ENCODE assay signal across 16 cellular contexts in genomic region chr21:33817663-33818433, GRCh38.
DNase-seq lines count a peak whose midpoint lies in the region; ATAC-seq and TF ChIP-seq lines count a peak whose summit lies in the region.
"Had no signal": no experiment of that assay in that cellular context is flagged by ENCODE, and none has a peak within 500 bp of the region (broad histone marks: within the 10 kb centered on the region; RNA-seq: fewer than 3 reads in every experiment).

No MANE protein-coding gene starts in this region.

- no peaks in the 10 kb centered on the region for H3K27me3 ChIP-seq in GM23338 (ENCODE audit: insufficient read depth)
- no peaks in the 10 kb centered on the region for H3K27me3 ChIP-seq in neural progenitor cell
- H3K27me3 ChIP-seq: heart left ventricle, Peyer's patch had no signal

- H3K9me3 ChIP-seq in neural progenitor cell (ENCODE audit: low read depth), result no peaks in the 10 kb centered on the region
- H3K9me3 ChIP-seq: heart left ventricle, Peyer's patch had no signal

- H3K9ac ChIP-seq in neural progenitor cell, result no peak overlapping the region

- CTCF ChIA-PET in activated naive CD4-positive, alpha-beta T cell treated with anti-CD3 and anti-CD28 coated beads, Interleukin-2, amount 10 ng/mL, durations not matched to agents 7 days and 5 days (lab: Charles Lee), result interaction anchor here (0.6 kb wide), 1 partner anchor 55 kb away, joined by 5 read pairs; no protein-coding TSS in a partner anchor

- no peaks in the 10 kb centered on the region for H3K9me2 ChIP-seq in GM23338 (ENCODE audit: insufficient read depth)

- H3K27me3 Mint-ChIP-seq in GM23338 (ENCODE audit: insufficient read depth, low read depth, poor library complexity) (peaks cover 1% of the 10 kb centered on the region), neural progenitor cell (ENCODE audit: insufficient read depth, low read depth) (peaks cover 2% of the 10 kb centered on the region)
- no peaks in the 10 kb centered on the region for H3K27me3 Mint-ChIP-seq in activated naive CD4-positive, alpha-beta T cell treated with anti-CD3 and anti-CD28 coated beads, Interleukin-2, amount 10 ng/mL, durations not matched to agents 7 days and 5 days

- H3K4me3 ChIP-seq in GM23338, result no peak overlapping the region
- H3K4me3 ChIP-seq in neural progenitor cell, result no peak overlapping the region
- H3K4me3 ChIP-seq: heart left ventricle, Peyer's patch had no signal

- H3K4me1 ChIP-seq in GM23338 (ENCODE audit: insufficient read depth), result no peaks in the 10 kb centered on the region
- H3K4me1 ChIP-seq in neural progenitor cell, result peaks cover 6% of the 10 kb centered on the region
- H3K4me1 ChIP-seq: Peyer's patch had no signal

- H4K20me1 ChIP-seq in GM23338 (replicated peaks; ENCODE audit: insufficient read depth) (no peaks in the 10 kb centered on the region), neural progenitor cell (ENCODE audit: low read depth) (peaks cover 9% of the 10 kb centered on the region)

- peaks cover 34% of the 10 kb centered on the region for H3K36me3 Mint-ChIP-seq in GM23338 (ENCODE audit: low read depth)
- H3K36me3 Mint-ChIP-seq in neural progenitor cell, result peaks cover 43% of the 10 kb centered on the region
- H3K36me3 Mint-ChIP-seq in activated naive CD4-positive, alpha-beta T cell treated with anti-CD3 and anti-CD28 coated beads, Interleukin-2, amount 10 ng/mL, durations not matched to agents 7 days and 5 days, result no peaks in the 10 kb centered on the region

- ATAC-seq in GM23338, result peak; percentile 36; the same call in 2 of the 3 replicates
- ATAC-seq in HG02610 (IDR thresholded peaks at IDR 0.05; ENCODE audit: unreplicated experiment), result no peak

- H3K27ac Mint-ChIP-seq in GM23338 (no peak overlapping the region), neural progenitor cell (no peak overlapping the region)
- H3K27ac Mint-ChIP-seq in activated naive CD4-positive, alpha-beta T cell treated with anti-CD3 and anti-CD28 coated beads, Interleukin-2, amount 10 ng/mL, durations not matched to agents 7 days and 5 days, result no peak overlapping the region
- H3K27ac Mint-ChIP-seq: activated T-helper 2 cell treated with anti-CD3 and anti-CD28 coated beads, Interferon-gamma antibody, Interleukin-2, Interleukin-4, amounts not matched to agents 10 μg/mL and 5 μg/mL and 100 μg/mL, durations not matched to agents 14 hours and 24 hours and 36 hours; H9; nephron; T-helper 2 cell treated with Interferon-gamma antibody and Interleukin-4, amounts not matched to agents 5 μg/mL and 100 μg/mL, for 36 hours had no signal

- TF ChIP-seq CTCF in GM23338 (conservative IDR thresholded peaks at IDR 0.05; ENCODE audit: low read depth in 2 of 2) (no peak), neural progenitor cell (IDR thresholded peaks at IDR 0.05) (no peak)

- H3K27ac ChIP-seq in GM23338 (ENCODE audit: low read depth) (peak overlapping the region; percentile 5; the same call in 1 of the 2 replicates), neural progenitor cell (no peak overlapping the region)
- H3K27ac ChIP-seq: Peyer's patch had no signal

- 0 out of 2 replicates have a peak, but pooled peaks cover 3% of the 10 kb centered on the region for H3K79me2 ChIP-seq in GM23338 (replicated peaks; ENCODE audit: insufficient read depth)
- H3K79me2 ChIP-seq in neural progenitor cell (ENCODE audit: low read depth), result no peaks in the 10 kb centered on the region

- H3K4me2 ChIP-seq in GM23338 (no peak overlapping the region), neural progenitor cell (no peak overlapping the region)

- H3K36me3 ChIP-seq in GM23338 (ENCODE audit: insufficient read depth), result peaks cover 29% of the 10 kb centered on the region
- H3K36me3 ChIP-seq in neural progenitor cell, result peaks cover 2% of the 10 kb centered on the region

- DNase-seq in GM23338 (ENCODE audit: low spot score) (no peak), NCI-H1105 treated with DMSO at 0.1 percent for 48 hours (lab: John Stamatoyannopoulos, UW) (peak; percentile 80), RPMI7951 (ENCODE audit: low read depth) (peak; percentile 84), neural progenitor cell (ENCODE audit: low spot score) (peak; percentile 42), epidermal melanocyte (ENCODE audit: insufficient read length, low spot score) (no peak)
- no peak for DNase-seq in activated naive CD4-positive, alpha-beta T cell treated with anti-CD3 and anti-CD28 coated beads, Interleukin-2, amount 10 ng/mL, durations not matched to agents 7 days and 5 days
- DNase-seq: activated CD4-positive, alpha-beta T cell treated with anti-CD3 and anti-CD28 coated beads, Interleukin-2, amount 50 U/mL, for 4 hours; H9; heart left ventricle; NCI-H1436 treated with DMSO at 0.1 percent for 48 hours; Peyer's patch had no signal

- 0 out of 2 replicates have a peak, but pooled peaks cover 6% of the 10 kb centered on the region for H3F3A ChIP-seq in GM23338 (replicated peaks; ENCODE audit: low read depth)
- peaks cover 5% of the 10 kb centered on the region for H3F3A ChIP-seq in neural progenitor cell (ENCODE audit: low read depth)

- H3K9me3 Mint-ChIP-seq in GM23338, result no peaks in the 10 kb centered on the region
- H3K9me3 Mint-ChIP-seq in neural progenitor cell, result no peaks in the 10 kb centered on the region
- H3K9me3 Mint-ChIP-seq in activated naive CD4-positive, alpha-beta T cell treated with anti-CD3 and anti-CD28 coated beads, Interleukin-2, amount 10 ng/mL, durations not matched to agents 7 days and 5 days, result no peaks in the 10 kb centered on the region
- H3K9me3 Mint-ChIP-seq: activated T-helper 2 cell treated with anti-CD3 and anti-CD28 coated beads, Interferon-gamma antibody, Interleukin-2, Interleukin-4, amounts not matched to agents 10 μg/mL and 5 μg/mL and 100 μg/mL, durations not matched to agents 14 hours and 24 hours and 36 hours; brain; H9; nephron; T-helper 2 cell treated with Interferon-gamma antibody and Interleukin-4, amounts not matched to agents 5 μg/mL and 100 μg/mL, for 36 hours had no signal

- H3K4me1 Mint-ChIP-seq in GM23338, result peaks cover 20% of the 10 kb centered on the region
- H3K4me1 Mint-ChIP-seq in neural progenitor cell, result peaks cover 12% of the 10 kb centered on the region
- H3K4me1 Mint-ChIP-seq in activated naive CD4-positive, alpha-beta T cell treated with anti-CD3 and anti-CD28 coated beads, Interleukin-2, amount 10 ng/mL, durations not matched to agents 7 days and 5 days, result no peaks in the 10 kb centered on the region

- H2AFZ ChIP-seq in GM23338, result no peak overlapping the region
- H2AFZ ChIP-seq in neural progenitor cell (replicated peaks), result no peak overlapping the region

- H3K4me3 Mint-ChIP-seq in GM23338, result no peak overlapping the region
- no peak overlapping the region for H3K4me3 Mint-ChIP-seq in neural progenitor cell
- H3K4me3 Mint-ChIP-seq in activated naive CD4-positive, alpha-beta T cell treated with anti-CD3 and anti-CD28 coated beads, Interleukin-2, amount 10 ng/mL, durations not matched to agents 7 days and 5 days, result no peak overlapping the region
- H3K4me3 Mint-ChIP-seq: brain; H9; nephron; T-helper 2 cell treated with Interferon-gamma antibody and Interleukin-4, amounts not matched to agents 5 μg/mL and 100 μg/mL, for 36 hours had no signal

TF ChIP-seq in GM23338, 12 proteins besides CTCF, POLR2A, EP300 and RAD21:
- TF ChIP-seq EZH2phosphoT487 (IDR thresholded peaks at IDR 0.05; ENCODE audit: unreplicated experiment) (no peak), JUNB (IDR thresholded peaks at IDR 0.05; ENCODE audit: unreplicated experiment) (no peak), CREB1 (CRISPR knock-in tag; IDR thresholded peaks at IDR 0.05; ENCODE audit: low read depth) (no peak), POLR2AphosphoS5 (IDR thresholded peaks at IDR 0.05; ENCODE audit: low read depth) (no peak), ZNF114 (CRISPR knock-in tag; IDR thresholded peaks at IDR 0.05) (no peak)
TF ChIP-seq in GM23338: peak in this region for 0.

Comparison
In these comparisons a context has a peak if more than half of its experiments do, and no peak if none do; other contexts are left out.
1. DNase-seq: peak in NCI-H1105 treated with DMSO at 0.1 percent for 48 hours (single experiment), RPMI7951 (single experiment) and neural progenitor cell (single experiment); none in GM23338 (single experiment), activated naive CD4-positive, alpha-beta T cell treated with anti-CD3 and anti-CD28 coated beads, Interleukin-2, amount 10 ng/mL, durations not matched to agents 7 days and 5 days (single experiment) and epidermal melanocyte (single experiment).